ENCODE assay signal across 34 cellular contexts in the genomic region with DNA sequence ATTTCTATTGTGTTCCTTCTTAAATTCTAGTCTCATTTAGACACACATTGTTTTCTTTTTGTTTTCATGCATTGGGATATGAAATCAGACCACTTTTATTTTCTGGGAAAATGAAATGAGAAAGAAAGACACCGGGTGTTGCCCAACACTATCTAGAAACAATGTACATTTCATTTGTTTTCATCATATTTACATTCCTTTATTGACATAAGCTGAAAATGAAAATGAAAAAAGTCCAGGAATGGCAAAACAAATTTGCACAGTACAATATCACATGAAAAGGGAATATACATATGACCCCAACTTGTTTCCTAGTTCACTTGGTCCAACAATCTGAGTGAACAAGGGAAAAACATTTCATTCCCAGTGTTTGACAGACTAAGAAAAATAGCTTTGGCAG. TPM values are rescaled to one million over a fixed set of nuclear protein-coding genes. Genes with fewer than 3 reads are reported as not detected.
"Had no signal": no experiment of that assay in that cellular context is flagged by ENCODE, and none has a peak within 500 bp of the region (broad histone marks: within the 10 kb centered on the region; RNA-seq: fewer than 3 reads in every experiment).

No MANE protein-coding gene starts in this region.

- H3K4me2 ChIP-seq: smooth muscle cell had no signal

- H3K27me3 ChIP-seq: left lung, pancreas, sigmoid colon, stomach, testis, thyroid gland, uterus had no signal

- DNase-seq: hypothalamus; immature natural killer cell; kidney; left colon; left lung; lower lobe of right lung; mammary epithelial cell; mesenchymal stem cell; naive thymus-derived CD8-positive, alpha-beta T cell; nucleus accumbens; pancreas; posterior cingulate gyrus; retina; right cardiac atrium; sigmoid colon; stimulated activated CD4-positive, alpha-beta T cell treated with anti-CD3 and anti-CD28 coated beads, Interleukin-1b, Interleukin-23, amount 100 ng/mL, for 48 hours; stimulated activated CD4-positive, alpha-beta T cell treated with anti-CD3 and anti-CD28 coated beads, Interleukin-2, amount 100 ng/mL, for 48 hours; stimulated activated CD4-positive, alpha-beta T cell treated with anti-CD3 and anti-CD28 coated beads, Interleukin-4, amount 100 ng/mL, for 4 hours; stimulated activated naive B cell treated with anti-CD40 and anti-IgM and Interleukin-4, amounts not matched to agents 10 μg/mL and 1 μg/mL and 100 μg/mL, for 72 hours; stimulated activated naive CD8-positive, alpha-beta T cell treated with anti-CD3 and anti-CD28 coated beads, Interleukin-15, Interleukin-2, amounts not matched to agents 100 U/mL and 50 U/mL, for 24 hours; stomach; testis; thyroid gland; trophoblast cell; uterus had no signal

- H3K4me3 Mint-ChIP-seq: immature natural killer cell; naive thymus-derived CD8-positive, alpha-beta T cell; nephron; neural crest cell; stimulated activated naive B cell treated with anti-CD40 and anti-IgM and Interleukin-4, amounts not matched to agents 10 μg/mL and 1 μg/mL and 100 μg/mL, for 72 hours had no signal

- H3K4me3 ChIP-seq: left lung, lower lobe of right lung, pancreas, prostate gland, sigmoid colon, smooth muscle cell, stomach, testis, thyroid gland, uterus had no signal

- H3K36me3 ChIP-seq: left lung, lower lobe of right lung, pancreas, prostate gland, sigmoid colon, stomach, thyroid gland, uterus had no signal

- H3K4me1 Mint-ChIP-seq: immature natural killer cell; nephron; stimulated activated naive B cell treated with anti-CD40 and anti-IgM and Interleukin-4, amounts not matched to agents 10 μg/mL and 1 μg/mL and 100 μg/mL, for 72 hours had no signal

- H3K9me3 ChIP-seq: pancreas, prostate gland, testis, thyroid gland had no signal

- FAIRE-seq: islet of Langerhans, kidney, pancreas had no signal

- ATAC-seq: left colon; left lung; lower lobe of right lung; naive thymus-derived CD8-positive, alpha-beta T cell; pancreas; right cardiac atrium; stimulated activated naive B cell treated with anti-CD40 and anti-IgM and Interleukin-4, amounts not matched to agents 10 μg/mL and 1 μg/mL and 100 μg/mL, for 72 hours; stimulated activated naive CD8-positive, alpha-beta T cell treated with anti-CD3 and anti-CD28 coated beads, Interleukin-15, Interleukin-2, amounts not matched to agents 100 U/mL and 50 U/mL, for 24 hours had no signal

- H3K27ac ChIP-seq: left lung, lower lobe of right lung, pancreas, prostate gland, sigmoid colon, stomach, testis, thyroid gland, uterus had no signal

- H3K27ac Mint-ChIP-seq: immature natural killer cell; naive thymus-derived CD8-positive, alpha-beta T cell; nephron; stimulated activated naive B cell treated with anti-CD40 and anti-IgM and Interleukin-4, amounts not matched to agents 10 μg/mL and 1 μg/mL and 100 μg/mL, for 72 hours had no signal

- H3K36me3 Mint-ChIP-seq: immature natural killer cell had no signal

- H3K4me1 ChIP-seq: left lung, lower lobe of right lung, pancreas, prostate gland, sigmoid colon, stomach, testis, thyroid gland, uterus had no signal

RNA-seq across cellular contexts. Expression of a gene that starts 20.7 kb away (rescaled TPM):
- total RNA-seq: left colon, left lung, liver, lower lobe of right lung, pancreas, prostate gland, right cardiac atrium, sigmoid colon had no signal
- polyA plus RNA-seq: immature natural killer cell; liver; naive thymus-derived CD8-positive, alpha-beta T cell; right cardiac atrium; sigmoid colon; smooth muscle cell had no signal

RNA-seq across cellular contexts. Expression of a gene that starts 21.1 kb away (rescaled TPM):
- total RNA-seq: kidney; left colon; left lung; liver; mammary epithelial cell; mucosa of gallbladder; naive thymus-derived CD8-positive, alpha-beta T cell; neural crest cell; osteoblast; pancreas; prostate gland; right cardiac atrium; sigmoid colon; smooth muscle cell; stomach; testis; thyroid gland; ureter; uterus had no signal
- polyA plus RNA-seq: immature natural killer cell; liver; mammary epithelial cell; naive thymus-derived CD8-positive, alpha-beta T cell; pancreas; right cardiac atrium; smooth muscle cell; stomach had no signal

RNA-seq across cellular contexts. Expression of a gene that starts 52.5 kb away (rescaled TPM):
- total RNA-seq: kidney; left colon; left lung; liver; lower lobe of right lung; mammary epithelial cell; mucosa of gallbladder; naive thymus-derived CD8-positive, alpha-beta T cell; neural crest cell; osteoblast; pancreas; prostate gland; right cardiac atrium; sigmoid colon; smooth muscle cell; stomach; testis; thyroid gland; ureter; uterus had no signal
- polyA plus RNA-seq: immature natural killer cell; liver; mammary epithelial cell; naive thymus-derived CD8-positive, alpha-beta T cell; pancreas; right cardiac atrium; sigmoid colon; smooth muscle cell; stomach had no signal
